25 cellular contexts compared by ENCODE assay signal in the genomic region with DNA sequence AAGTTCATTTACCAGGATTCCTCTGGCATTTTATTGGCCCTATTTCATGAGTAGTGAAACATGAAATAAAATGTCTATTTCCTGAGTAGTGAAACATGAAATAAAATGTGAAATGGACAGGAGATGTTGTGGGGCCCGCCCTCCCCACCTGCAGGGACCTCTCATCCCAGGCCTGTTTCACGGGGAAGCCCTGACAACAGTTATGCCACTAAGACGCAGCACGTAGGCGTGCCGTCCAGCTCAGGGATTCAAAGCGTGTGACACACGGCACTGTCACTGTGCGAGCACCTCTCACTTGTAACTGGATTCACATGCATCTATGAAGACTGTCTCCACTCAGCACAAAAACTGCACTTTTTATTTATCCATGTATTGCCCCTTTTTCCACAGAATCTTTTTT.
DNase-seq lines count a peak whose midpoint lies in the region; ATAC-seq and TF ChIP-seq lines count a peak whose summit lies in the region.
"Had no signal": no experiment of that assay in that cellular context is flagged by ENCODE, and none has a peak within 500 bp of the region (broad histone marks: within the 10 kb centered on the region; RNA-seq: fewer than 3 reads in every experiment).

No MANE protein-coding gene starts in this region.

- no peaks in the 10 kb centered on the region for H3K36me3 ChIP-seq in parathyroid adenoma (ENCODE audit: control insufficient read depth, insufficient read depth, low read length)
- H3K36me3 ChIP-seq in effector memory CD4-positive, alpha-beta T cell (ENCODE audit: control insufficient read depth, insufficient read depth, low read length), result no peaks in the 10 kb centered on the region
- H3K36me3 ChIP-seq: SJSA1 had no signal

- H3K36me3 Mint-ChIP-seq in H9 (ENCODE audit: insufficient read depth in 1 of 3, low read depth in 3 of 3), result no peaks in the 10 kb centered on the region; a peak in 1 of 7 replicates
- H3K36me3 Mint-ChIP-seq in T-helper 17 cell (ENCODE audit: low read depth), result no peaks in the 10 kb centered on the region
- H3K36me3 Mint-ChIP-seq: CD8-positive, alpha-beta T cell had no signal

- H2BK5ac ChIP-seq in H9 (ENCODE audit: insufficient read length, low read length), result no peak overlapping the region

- no peak overlapping the region for H3K18ac ChIP-seq in H9 (ENCODE audit: insufficient read length, low read depth, low read length)

- no peak overlapping the region for H2BK15ac ChIP-seq in H9 (ENCODE audit: low read depth, low read length)

- ATAC-seq in T-helper 17 cell (no peak), HG02798 (IDR thresholded peaks at IDR 0.05; ENCODE audit: poor library complexity, unreplicated experiment) (no peak), left cardiac atrium (no peak)
- ATAC-seq: CD8-positive, alpha-beta T cell had no signal

- H3K9ac ChIP-seq in H9 (ENCODE audit: extremely low read depth, insufficient read length, low read length) (no peak overlapping the region), parathyroid adenoma (no peak overlapping the region)

- H2BK120ac ChIP-seq in H9 (ENCODE audit: low read depth, low read length, poor library complexity, severe bottlenecking), result no peak overlapping the region

- no peaks in the 10 kb centered on the region for H3K79me1 ChIP-seq in H9 (ENCODE audit: insufficient read depth, low read depth, low read length, poor library complexity, severe bottlenecking)

- no peak overlapping the region for H4K8ac ChIP-seq in H9 (replicated peaks; ENCODE audit: insufficient read length, low read depth, low read length)

- no peak overlapping the region for H3T11ph ChIP-seq in H9 (ENCODE audit: low read length)

- H4K91ac ChIP-seq in H9 (ENCODE audit: insufficient read length, low read depth, low read length), result no peak overlapping the region

- no peak overlapping the region for H4K5ac ChIP-seq in H9 (ENCODE audit: insufficient read length, low read depth, low read length)

- no peak for TF ChIP-seq CTCF in H9 (conservative IDR thresholded peaks at IDR 0.05)
- no peak for TF ChIP-seq CTCF in parathyroid adenoma (IDR thresholded peaks at IDR 0.05)

- H3K27me3 Mint-ChIP-seq in H9 (ENCODE audit: low read depth) (peaks cover 41% of the 10 kb centered on the region), T-helper 17 cell (peaks cover 40% of the 10 kb centered on the region)

- peaks cover 26 to 29% of the 10 kb centered on the region in 2 experiments for H3K4me1 Mint-ChIP-seq in H9
- peaks cover 20% of the 10 kb centered on the region for H3K4me1 Mint-ChIP-seq in T-helper 17 cell
- H3K4me1 Mint-ChIP-seq: B cell had no signal

- H2AK5ac ChIP-seq in H9 (ENCODE audit: insufficient read length, low read length), result no peak overlapping the region

- H2AFZ ChIP-seq in H9 (ENCODE audit: low read length) (no peak overlapping the region), parathyroid adenoma (peak overlapping the region; percentile 36)

- H3K23ac ChIP-seq in H9 (ENCODE audit: insufficient read length, low read depth, low read length), result no peak overlapping the region

- H3K4me3 ChIP-seq in parathyroid adenoma (ENCODE audit: low read depth, low read length), result peak overlapping the region; percentile 1
- no peak overlapping the region for H3K4me3 ChIP-seq in effector memory CD4-positive, alpha-beta T cell (ENCODE audit: insufficient read depth, low read depth, low read length, poor library complexity, severe bottlenecking)
- H3K4me3 ChIP-seq: SJSA1 had no signal

- H2BK20ac ChIP-seq in H9 (ENCODE audit: low read depth, low read length, poor library complexity, severe bottlenecking), result no peak overlapping the region

- H3K27ac Mint-ChIP-seq in H9 (no peak overlapping the region), T-helper 17 cell (peak overlapping the region; percentile 67)
- H3K27ac Mint-ChIP-seq: B cell; CD8-positive, alpha-beta T cell had no signal

- no peaks in the 10 kb centered on the region for H3K23me2 ChIP-seq in H9 (ENCODE audit: insufficient read length, low read depth, low read length, poor library complexity, severe bottlenecking)

- H3K4me2 ChIP-seq in H9 (ENCODE audit: insufficient read depth, insufficient read length, low read length) (no peak overlapping the region), parathyroid adenoma (ENCODE audit: low read length) (peak overlapping the region; percentile 10)

- H2BK12ac ChIP-seq in H9 (ENCODE audit: insufficient read length, low read depth, low read length), result no peak overlapping the region

- intact Hi-C loops in left cardiac atrium (cut with DNase I), result no loop called here

- H3K27ac ChIP-seq in H9 (ENCODE audit: insufficient read length, low read depth, low read length) (no peak overlapping the region), parathyroid adenoma (no peak overlapping the region)
- H3K27ac ChIP-seq in effector memory CD4-positive, alpha-beta T cell (ENCODE audit: insufficient read depth, low read length, poor library complexity, severe bottlenecking), result no peak overlapping the region
- H3K27ac ChIP-seq: C4-2B, SJSA1 had no signal

- no peaks in the 10 kb centered on the region for H3K9me3 Mint-ChIP-seq in H9
- H3K9me3 Mint-ChIP-seq: CD8-positive, alpha-beta T cell had no signal

- H3K4me3 Mint-ChIP-seq in H9, result no peak overlapping the region
- peak overlapping the region; percentile 64 for H3K4me3 Mint-ChIP-seq in T-helper 17 cell
- H3K4me3 Mint-ChIP-seq: B cell; CD8-positive, alpha-beta T cell had no signal

- no peak overlapping the region for H3K4ac ChIP-seq in H9 (ENCODE audit: low read depth, low read length)

- no peaks in the 10 kb centered on the region for H3K9me3 ChIP-seq in H9 (ENCODE audit: control insufficient read depth, low read depth, low read length)
- no peaks in the 10 kb centered on the region for H3K9me3 ChIP-seq in T-helper 17 cell (ENCODE audit: control insufficient read depth, low read length, poor library complexity, severe bottlenecking)
- no peaks in the 10 kb centered on the region for H3K9me3 ChIP-seq in parathyroid adenoma (ENCODE audit: control insufficient read depth, low read length)
- no peaks in the 10 kb centered on the region for H3K9me3 ChIP-seq in effector memory CD4-positive, alpha-beta T cell (ENCODE audit: control insufficient read depth, low read length)
- H3K9me3 ChIP-seq: SJSA1 had no signal

- no CpG with 5 or more reads among the region's 9 CpGs for WGBS in H9 (ENCODE audit: extremely low coverage, insufficient read length, low lambda C conversion rate)

- no peak overlapping the region for H3K56ac ChIP-seq in H9 (ENCODE audit: insufficient read length, low read depth, low read length)

- H3K14ac ChIP-seq in H9 (ENCODE audit: insufficient read depth, low read length), result no peak overlapping the region

- DNase-seq in H9 (peak; percentile 4), T-helper 17 cell (no peak), mesenteric fat pad (ENCODE audit: low spot score) (peak; percentile 45), left cardiac atrium (no peak)
- no peak for DNase-seq in effector memory CD4-positive, alpha-beta T cell
- DNase-seq: CD8-positive, alpha-beta T cell; DMS 273 treated with DMSO at 0.1 percent for 48 hours; DMS79; GF-D8; IMR-90; KG1; MM.1S; NCI-H1048; NCI-H1694; NCI-H2081; NCI-H226; NCI-H510A; NCI-H69; Right ventricle myocardium superior; RPMI8226 had no signal

- H3K27me3 ChIP-seq in H9 (ENCODE audit: insufficient read depth, low read length) (no peaks in the 10 kb centered on the region), parathyroid adenoma (ENCODE audit: control insufficient read depth, insufficient read depth, low read length) (no peaks in the 10 kb centered on the region)
- no peaks in the 10 kb centered on the region for H3K27me3 ChIP-seq in effector memory CD4-positive, alpha-beta T cell (replicated peaks; ENCODE audit: control insufficient read depth, insufficient read depth, low read length, poor library complexity, severe bottlenecking)
- H3K27me3 ChIP-seq: SJSA1 had no signal

- H4K20me1 ChIP-seq in H9 (ENCODE audit: control insufficient read depth, insufficient read depth, insufficient read length), result no peaks in the 10 kb centered on the region

- H3K4me1 ChIP-seq in H9 (ENCODE audit: insufficient read depth, low read length) (no peaks in the 10 kb centered on the region; the same call in 1 of the 2 replicates), parathyroid adenoma (no peaks in the 10 kb centered on the region)
- H3K4me1 ChIP-seq in effector memory CD4-positive, alpha-beta T cell (ENCODE audit: control insufficient read depth, insufficient read depth, low read length, poor library complexity, severe bottlenecking), result no peaks in the 10 kb centered on the region

- no peaks in the 10 kb centered on the region for H3K79me2 ChIP-seq in H9 (ENCODE audit: insufficient read depth, low read length)
- no peaks in the 10 kb centered on the region for H3K79me2 ChIP-seq in parathyroid adenoma

Comparison
In these comparisons a context has a peak if more than half of its experiments do, and no peak if none do; other contexts are left out.
1. DNase-seq: peak in H9 (single experiment) and mesenteric fat pad (single experiment); none in T-helper 17 cell (0 of 3), effector memory CD4-positive, alpha-beta T cell (0 of 3) and left cardiac atrium (single experiment).